ENCODE assay signal across 1 cellular context in the genomic region with DNA sequence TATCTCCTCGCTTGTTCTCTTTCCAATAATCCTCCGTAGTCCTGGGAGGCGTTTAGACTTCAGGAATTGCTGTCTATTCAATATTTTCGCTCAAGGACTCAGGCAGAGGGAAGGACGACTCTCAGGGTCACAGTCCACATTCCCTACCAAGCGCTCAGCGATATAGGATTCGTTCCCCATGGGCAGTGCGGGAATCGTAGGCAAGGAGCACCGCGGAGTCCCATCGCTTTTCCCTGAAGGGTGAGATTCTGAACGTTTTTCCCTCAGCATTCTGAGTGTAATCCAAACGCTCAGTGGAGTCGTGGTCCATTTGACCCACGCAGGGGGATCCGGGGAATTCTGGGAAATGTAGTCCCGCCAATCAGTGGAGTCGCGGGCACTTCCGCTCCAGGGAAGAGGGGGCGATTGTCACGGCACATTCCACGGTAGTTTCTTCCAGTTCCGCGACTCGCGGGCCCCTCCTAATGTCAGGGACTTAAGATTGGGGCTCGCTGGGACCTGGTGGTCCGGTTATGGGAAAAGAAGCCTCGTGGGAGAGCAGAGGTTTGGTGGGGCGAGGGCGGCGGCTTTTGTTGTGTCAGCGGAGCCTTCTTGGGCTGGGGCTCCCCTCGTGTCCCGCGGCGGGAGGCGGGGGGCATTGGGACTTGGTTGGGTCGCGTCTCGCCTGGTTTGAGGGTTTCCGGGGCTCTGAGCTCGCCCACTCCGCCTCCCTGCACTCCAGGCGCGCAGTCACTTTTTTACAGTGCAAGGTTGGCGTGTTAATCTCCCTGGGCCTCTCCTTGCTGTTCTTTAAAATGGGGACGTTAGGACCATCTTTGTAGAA.
TF ChIP-seq lines count a peak whose summit lies in the region.

A gene (plus strand): TSS at position 364 of the 823 bp plus-strand sequence. CDS start 3,079 bp downstream, outside the sequence.

TF ChIP-seq in HEK293, 187 proteins besides CTCF, POLR2A, EP300 and RAD21 (continued from another document):
- TF ChIP-seq BCL11A (tag by site-specific recombination; IDR thresholded peaks at IDR 0.05; ENCODE audit: low read depth) (no peak; the same call in 1 of the 2 replicates), ZNF837 (tag by site-specific recombination; IDR thresholded peaks at IDR 0.05) (no peak), ZFP69B (tag by site-specific recombination; IDR thresholded peaks at IDR 0.05) (peak; percentile 48), ZNF184 (tag by site-specific recombination; IDR thresholded peaks at IDR 0.05) (peak; percentile 83; the same call in 1 of the 2 replicates), MZF1 (tag by site-specific recombination; IDR thresholded peaks at IDR 0.05; ENCODE audit: borderline replicate concordance) (peak; percentile 76; the same call in 1 of the 2 replicates), ZNF311 (tag by site-specific recombination; IDR thresholded peaks at IDR 0.05; ENCODE audit: borderline replicate concordance) (no peak), ZNF302 (tag by site-specific recombination; IDR thresholded peaks at IDR 0.05; ENCODE audit: low read depth) (no peak), ZNF596 (tag by site-specific recombination; IDR thresholded peaks at IDR 0.05) (no peak), KLF10 (tag by site-specific recombination; IDR thresholded peaks at IDR 0.05) (peak; percentile 27; the same call in 1 of the 2 replicates), ZNF549 (tag by site-specific recombination; IDR thresholded peaks at IDR 0.05) (no peak), ZNF37A (tag by site-specific recombination; IDR thresholded peaks at IDR 0.05) (0 out of 2 replicates have a peak, but pooled peaks have one; percentile 52), HOXA7 (CRISPR knock-in tag; IDR thresholded peaks at IDR 0.05; ENCODE audit: borderline replicate concordance) (peak; percentile 24; the same call in 1 of the 2 replicates), ZBTB48 (tag by site-specific recombination; IDR thresholded peaks at IDR 0.05) (peak; percentile 68), SCRT1 (tag by site-specific recombination; IDR thresholded peaks at IDR 0.05; ENCODE audit: borderline replicate concordance) (no peak), REPIN1 (tag by site-specific recombination; IDR thresholded peaks at IDR 0.05; ENCODE audit: low read depth) (peak; percentile 65; the same call in 1 of the 2 replicates), ZBTB17 (tag by site-specific recombination; IDR thresholded peaks at IDR 0.05) (peak; percentile 100)
- TF ChIP-seq, protein P1, sequence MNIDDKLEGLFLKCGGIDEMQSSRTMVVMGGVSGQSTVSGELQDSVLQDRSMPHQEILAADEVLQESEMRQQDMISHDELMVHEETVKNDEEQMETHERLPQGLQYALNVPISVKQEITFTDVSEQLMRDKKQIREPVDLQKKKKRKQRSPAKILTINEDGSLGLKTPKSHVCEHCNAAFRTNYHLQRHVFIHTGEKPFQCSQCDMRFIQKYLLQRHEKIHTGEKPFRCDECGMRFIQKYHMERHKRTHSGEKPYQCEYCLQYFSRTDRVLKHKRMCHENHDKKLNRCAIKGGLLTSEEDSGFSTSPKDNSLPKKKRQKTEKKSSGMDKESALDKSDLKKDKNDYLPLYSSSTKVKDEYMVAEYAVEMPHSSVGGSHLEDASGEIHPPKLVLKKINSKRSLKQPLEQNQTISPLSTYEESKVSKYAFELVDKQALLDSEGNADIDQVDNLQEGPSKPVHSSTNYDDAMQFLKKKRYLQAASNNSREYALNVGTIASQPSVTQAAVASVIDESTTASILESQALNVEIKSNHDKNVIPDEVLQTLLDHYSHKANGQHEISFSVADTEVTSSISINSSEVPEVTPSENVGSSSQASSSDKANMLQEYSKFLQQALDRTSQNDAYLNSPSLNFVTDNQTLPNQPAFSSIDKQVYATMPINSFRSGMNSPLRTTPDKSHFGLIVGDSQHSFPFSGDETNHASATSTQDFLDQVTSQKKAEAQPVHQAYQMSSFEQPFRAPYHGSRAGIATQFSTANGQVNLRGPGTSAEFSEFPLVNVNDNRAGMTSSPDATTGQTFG (tag by site-specific recombination; IDR thresholded peaks at IDR 0.05; ENCODE audit: borderline replicate concordance), result no peak
- TF ChIP-seq, protein P2, sequence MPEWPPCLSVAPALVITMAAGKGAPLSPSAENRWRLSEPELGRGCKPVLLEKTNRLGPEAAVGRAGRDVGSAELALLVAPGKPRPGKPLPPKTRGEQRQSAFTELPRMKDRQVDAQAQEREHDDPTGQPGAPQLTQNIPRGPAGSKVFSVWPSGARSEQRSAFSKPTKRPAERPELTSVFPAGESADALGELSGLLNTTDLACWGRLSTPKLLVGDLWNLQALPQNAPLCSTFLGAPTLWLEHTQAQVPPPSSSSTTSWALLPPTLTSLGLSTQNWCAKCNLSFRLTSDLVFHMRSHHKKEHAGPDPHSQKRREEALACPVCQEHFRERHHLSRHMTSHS (tag by site-specific recombination; IDR thresholded peaks at IDR 0.05), result 0 out of 2 replicates have a peak, but pooled peaks have one; percentile 33
